ENCODE assay signal across 8 cellular contexts in the genomic region with DNA sequence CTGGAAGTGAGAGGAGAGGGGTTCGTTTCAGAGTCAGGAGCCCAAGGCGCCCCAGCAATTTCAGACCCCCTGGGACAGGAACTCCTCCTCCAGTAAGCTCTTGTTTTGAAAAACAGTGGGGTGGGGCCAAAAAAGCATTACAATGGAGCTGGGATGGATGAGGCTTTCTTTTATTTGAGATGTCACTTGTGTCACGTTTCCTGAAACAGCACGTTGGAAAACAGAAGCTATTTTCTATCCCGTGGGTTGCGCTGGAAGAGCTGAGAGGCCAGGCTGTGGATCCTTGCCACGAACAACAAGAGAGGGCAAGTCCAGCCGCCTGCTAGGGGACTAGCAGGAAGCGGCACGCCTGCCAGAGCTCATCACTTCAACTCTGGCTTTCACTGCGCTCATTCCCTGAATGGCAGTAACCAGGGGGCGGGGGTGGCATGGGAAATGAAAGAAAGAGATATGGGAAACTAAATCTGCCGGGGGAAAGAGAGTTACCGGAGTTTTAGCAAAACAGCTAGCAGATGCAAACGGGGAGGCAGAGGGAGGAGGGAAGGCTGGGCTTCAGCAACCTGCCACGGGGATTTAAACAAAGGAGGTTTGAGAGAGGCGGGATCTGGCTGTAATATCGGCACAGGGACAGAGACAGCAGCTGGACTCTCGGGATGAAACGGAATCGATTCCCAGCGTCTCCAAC. TPM values are rescaled to one million over a fixed set of nuclear protein-coding genes. Genes with fewer than 3 reads are reported as not detected.
DNase-seq lines count a peak whose midpoint lies in the region; ATAC-seq, FAIRE-seq and TF ChIP-seq lines count a peak whose summit lies in the region.

No MANE protein-coding gene starts in this region.

- peak; percentile 69 for DNase-seq in HTR-8/SVneo (ENCODE audit: insufficient read length, low spot score)
- DNase-seq in SJSA1 (ENCODE audit: low read depth in 1 of 2, low spot score in 2 of 2): peak; percentile 55 to 58
- peak; percentile 4 for DNase-seq in fibroblast of pulmonary artery (ENCODE audit: low read depth)
- DNase-seq in T-helper 17 cell: no peak

- H3K27ac Mint-ChIP-seq in nephron: peak overlapping the region; percentile 73 to 95 (median 83)
- H3K27ac Mint-ChIP-seq in T-helper 17 cell: no peak overlapping the region

- H3K4me3 Mint-ChIP-seq in nephron (peak overlapping the region; percentile 86 to 87 (median 87)), T-helper 17 cell (no peak overlapping the region)

- H3K27me3 ChIP-seq in SJSA1 (replicated peaks): no peaks in the 10 kb centered on the region

- no peaks in the 10 kb centered on the region for H3K9me3 ChIP-seq in SJSA1 (replicated peaks)
- H3K9me3 ChIP-seq in T-helper 17 cell (ENCODE audit: control insufficient read depth, low read length, poor library complexity, severe bottlenecking): no peaks in the 10 kb centered on the region

- H3K36me3 Mint-ChIP-seq in nephron (ENCODE audit: low read depth) (no peaks in the 10 kb centered on the region), T-helper 17 cell (ENCODE audit: low read depth) (peaks cover 2% of the 10 kb centered on the region)

- H3K27ac ChIP-seq in SJSA1: peak overlapping the region; percentile 18; the same call in 1 of the 2 replicates

- peaks cover 16% of the 10 kb centered on the region for H3K36me3 ChIP-seq in SJSA1

- FAIRE-seq in HTR-8/SVneo (lab: Jason Lieb, UNC): peak; percentile 77

- H3K4me3 ChIP-seq in SJSA1 (peak overlapping the region; percentile 27), fibroblast of pulmonary artery (replicated peaks; ENCODE audit: low read depth, low read length) (peak overlapping the region; percentile 24)

- H3K27me3 Mint-ChIP-seq in nephron (ENCODE audit: low read depth) (peaks cover 17% of the 10 kb centered on the region), T-helper 17 cell (no peaks in the 10 kb centered on the region)

- ATAC-seq in HG03025 (IDR thresholded peaks at IDR 0.05; ENCODE audit: low FRiP score, unreplicated experiment) (no peak), T-helper 17 cell (no peak), GM19351 (IDR thresholded peaks at IDR 0.05; ENCODE audit: unreplicated experiment) (no peak), GM21390 (IDR thresholded peaks at IDR 0.05; ENCODE audit: unreplicated experiment) (no peak)

- H3K4me1 Mint-ChIP-seq in nephron: peaks cover 53% of the 10 kb centered on the region
- H3K4me1 Mint-ChIP-seq in T-helper 17 cell: peaks cover 12% of the 10 kb centered on the region

- TF ChIP-seq CTCF in fibroblast of pulmonary artery (IDR thresholded peaks at IDR 0.05; ENCODE audit: low read length, missing control alignments): no peak
- no peak for TF ChIP-seq CTCF in nephron (IDR thresholded peaks at IDR 0.05; ENCODE audit: unreplicated experiment in 3 of 3)

- peaks cover 34% of the 10 kb centered on the region for H3K4me1 ChIP-seq in SJSA1 (replicated peaks)

- no peaks in the 10 kb centered on the region for H3K9me3 Mint-ChIP-seq in nephron

RNA-seq across cellular contexts. Expression of gene GCNT2, which starts 34.6 kb away (rescaled TPM):
- 27.3 and 38.0 TPM in 2 replicates for total RNA-seq in SJSA1 (2014; rRNA removed; shearing (Covaris generic))
- total RNA-seq in T-helper 17 cell: 1 to 10 TPM; 2.9 to 4.0 TPM

Comparison
In these comparisons a context has a peak if more than half of its experiments do, and no peak if none do; other contexts are left out.
1. DNase-seq: peak in HTR-8/SVneo (single experiment), SJSA1 (2 of 2) and fibroblast of pulmonary artery (single experiment); none in T-helper 17 cell (0 of 3).